ENCODE assay signal across 1 cellular context in genomic region chr9:98899399-98900056, GRCh38.
TF ChIP-seq lines count a peak whose summit lies in the region.

No MANE protein-coding gene starts in this region.

TF ChIP-seq in HepG2, 621 proteins besides CTCF, POLR2A, EP300 and RAD21:
- TF ChIP-seq ZFP91 (CRISPR knock-in tag; IDR thresholded peaks at IDR 0.05; ENCODE audit: borderline replicate concordance) (no peak), ZNF644 (CRISPR knock-in tag; IDR thresholded peaks at IDR 0.05; ENCODE audit: low read depth) (no peak), RARA (CRISPR knock-in tag; IDR thresholded peaks at IDR 0.05) (no peak), E2F1 (CRISPR knock-in tag; IDR thresholded peaks at IDR 0.05) (no peak), ZNF138 (CRISPR knock-in tag; IDR thresholded peaks at IDR 0.05; ENCODE audit: low read depth) (no peak), ZSCAN5A (CRISPR knock-in tag; IDR thresholded peaks at IDR 0.05; ENCODE audit: borderline replicate concordance) (no peak), FOXK1 (CRISPR knock-in tag; IDR thresholded peaks at IDR 0.05; ENCODE audit: borderline replicate concordance, low read depth) (no peak), ZNF879 (CRISPR knock-in tag; IDR thresholded peaks at IDR 0.05) (no peak)
